Comparison of ENCODE assay signal across 25 cellular contexts in genomic region chr11:14388352-14388751, GRCh38.
"Had no signal": no experiment of that assay in that cellular context is flagged by ENCODE, and none has a peak within 500 bp of the region (broad histone marks: within the 10 kb centered on the region; RNA-seq: fewer than 3 reads in every experiment).

No MANE protein-coding gene starts in this region.

- H3K4me1 ChIP-seq: adrenal gland, breast epithelium had no signal

- DNase-seq: activated CD4-positive, alpha-beta memory T cell treated with anti-CD3 and anti-CD28 coated beads for 36 hours; activated CD4-positive, alpha-beta T cell treated with anti-CD3 and anti-CD28 coated beads, Interleukin-2, amount 10 ng/mL, durations not matched to agents 7 days and 5 days; activated CD4-positive, CD25-positive, alpha-beta regulatory T cell; activated naive CD4-positive, alpha-beta T cell treated with anti-CD3 and anti-CD28 coated beads, Interleukin-2, amount 50 U/mL, for 16 hours; activated naive CD8-positive, alpha-beta T cell treated with anti-CD3 and anti-CD28 coated beads, Interleukin-2, amount 10 ng/mL, durations not matched to agents 7 days and 5 days; activated T-cell treated with anti-CD3 and anti-CD28 coated beads for 4 hours; activated T-cell treated with anti-CD3 and anti-CD28 coated beads, Interleukin-2, amount 50 U/mL, for 48 hours; adrenal gland; anterior cingulate cortex; central memory CD4-positive, alpha-beta T cell; Kasumi-1; KBM-7; NCI-H1105 treated with DMSO at 0.1 percent for 48 hours; NCI-H1930; NCI-H2171; NCI-H2227 treated with DMSO at 0.1 percent for 48 hours; NCI-H510A; NCI-H526 treated with DMSO at 0.1 percent for 48 hours; NCI-H82; PC-3; SHP77 treated with DMSO at 0.1 percent for 48 hours; T-helper 17 cell; T-helper 9 cell had no signal

- H3K4me3 Mint-ChIP-seq: activated CD4-positive, alpha-beta memory T cell treated with anti-CD3 and anti-CD28 coated beads for 36 hours; activated CD4-positive, alpha-beta T cell treated with anti-CD3 and anti-CD28 coated beads, Interleukin-2, amount 10 ng/mL, durations not matched to agents 7 days and 5 days; activated naive CD8-positive, alpha-beta T cell treated with anti-CD3 and anti-CD28 coated beads, Interleukin-2, amount 10 ng/mL, durations not matched to agents 7 days and 5 days; activated T-helper 17 cell treated with anti-CD3 and anti-CD28 coated beads, Interleukin-2, amount 50 U/mL, for 72 hours; T-helper 17 cell had no signal

- H3K27me3 Mint-ChIP-seq: activated CD4-positive, alpha-beta memory T cell treated with anti-CD3 and anti-CD28 coated beads for 36 hours; activated T-helper 17 cell treated with anti-CD3 and anti-CD28 coated beads, Interleukin-2, amount 50 U/mL, for 72 hours had no signal

- H3K9me3 Mint-ChIP-seq: activated CD4-positive, alpha-beta memory T cell treated with anti-CD3 and anti-CD28 coated beads for 36 hours; activated CD4-positive, alpha-beta T cell treated with anti-CD3 and anti-CD28 coated beads, Interleukin-2, amount 10 ng/mL, durations not matched to agents 7 days and 5 days; activated T-helper 17 cell treated with anti-CD3 and anti-CD28 coated beads, Interleukin-2, amount 50 U/mL, for 72 hours had no signal

- H3K27ac ChIP-seq: adrenal gland, breast epithelium had no signal

- H3K27ac Mint-ChIP-seq: activated CD4-positive, alpha-beta memory T cell treated with anti-CD3 and anti-CD28 coated beads for 36 hours; activated CD4-positive, alpha-beta T cell treated with anti-CD3 and anti-CD28 coated beads, Interleukin-2, amount 10 ng/mL, durations not matched to agents 7 days and 5 days; activated naive CD8-positive, alpha-beta T cell treated with anti-CD3 and anti-CD28 coated beads, Interleukin-2, amount 10 ng/mL, durations not matched to agents 7 days and 5 days; activated T-helper 17 cell treated with anti-CD3 and anti-CD28 coated beads, Interleukin-2, amount 50 U/mL, for 72 hours; T-helper 17 cell had no signal

- H3K36me3 ChIP-seq: adrenal gland, breast epithelium had no signal

- H3K27me3 ChIP-seq: adrenal gland, breast epithelium had no signal

- H3K4me3 ChIP-seq: adrenal gland, breast epithelium had no signal

- H3K36me3 Mint-ChIP-seq: activated CD4-positive, alpha-beta memory T cell treated with anti-CD3 and anti-CD28 coated beads for 36 hours had no signal

- H3K9me3 ChIP-seq: adrenal gland, breast epithelium had no signal

- H3K4me1 Mint-ChIP-seq: activated CD4-positive, alpha-beta T cell treated with anti-CD3 and anti-CD28 coated beads, Interleukin-2, amount 10 ng/mL, durations not matched to agents 7 days and 5 days; activated naive CD8-positive, alpha-beta T cell treated with anti-CD3 and anti-CD28 coated beads, Interleukin-2, amount 10 ng/mL, durations not matched to agents 7 days and 5 days; activated T-helper 17 cell treated with anti-CD3 and anti-CD28 coated beads, Interleukin-2, amount 50 U/mL, for 72 hours had no signal
